ENCODE assay signal across 1 cellular context in genomic region chr7:76346097-76346496, GRCh38.
A peak's percentile ranks its signal among the peaks of the same experiment; 100 is the strongest.
TF ChIP-seq lines count a peak whose summit lies in the region.

No MANE protein-coding gene starts in this region.

TF ChIP-seq in H1, 55 proteins besides CTCF, POLR2A, EP300 and RAD21:
- TF ChIP-seq POU5F1 (IDR thresholded peaks at IDR 0.05; ENCODE audit: low read depth, low read length) (no peak), HDAC6 (IDR thresholded peaks at IDR 0.05; ENCODE audit: low read depth, low read length) (no peak), POLR2AphosphoS5 (IDR thresholded peaks at IDR 0.05; ENCODE audit: low read depth, low read length) (peak; percentile 41; the same call in 1 of the 2 replicates)
